In genomic region chr12:133181238-133181959, GRCh38 we compare ENCODE assay signal across 8 cellular contexts.
A peak's percentile ranks its signal among the peaks of the same experiment; 100 is the strongest.
DNase-seq lines count a peak whose midpoint lies in the region; ATAC-seq and TF ChIP-seq lines count a peak whose summit lies in the region.

Gene ZNF268 (plus strand): TSS chr12:133181495. CDS start chr12:133181998, 503 bp downstream.

- peak within 1 kb of the TSS; percentile 90 for H3K9ac ChIP-seq in mucosa of stomach (ENCODE audit: low read length)

- H3K27me3 ChIP-seq in mucosa of stomach (ENCODE audit: control insufficient read depth, insufficient read depth, low read length), result no peaks in the 10 kb centered on the region

- peaks cover 10% of the 10 kb centered on the region for H3K4me1 ChIP-seq in mucosa of stomach (ENCODE audit: control insufficient read depth, insufficient read depth, low read length)

- peak; percentile 92 for DNase-seq in DMS153 (lab: John Stamatoyannopoulos, UW)
- peak; percentile 68 for DNase-seq in HuH-7.5 (ENCODE audit: low spot score)
- peak; percentile 80 for DNase-seq in OCI-M2 (lab: John Stamatoyannopoulos, UW; ENCODE audit: unreplicated experiment)
- DNase-seq in activated T-cell treated with anti-CD3 and anti-CD28 coated beads, Interleukin-2, amount 50 U/mL, for 1 hour, result peak; percentile 84
- peak; percentile 94 to 96 for DNase-seq in erythroblast (lab: John Stamatoyannopoulos, UW)
- peak; percentile 74 to 80 for DNase-seq in stimulated activated CD8-positive, alpha-beta memory T cell treated with anti-CD3 and anti-CD28 coated beads, Interleukin-7, amount 100 ng/mL, for 1 hour (ENCODE audit: low read depth in 2 of 2)

- H3K4me3 ChIP-seq in mucosa of stomach (ENCODE audit: low read length), result peak within 1 kb of the TSS; percentile 95

- peak; percentile 95 for ATAC-seq in GM21526 (IDR thresholded peaks at IDR 0.05; ENCODE audit: low FRiP score, unreplicated experiment)

- peaks cover 8% of the 10 kb centered on the region for H3K36me3 ChIP-seq in mucosa of stomach (ENCODE audit: control insufficient read depth, insufficient read depth, low read length)

- peak; percentile 71 for TF ChIP-seq POLR2A in erythroblast (IDR thresholded peaks at IDR 0.05; ENCODE audit: low read length)

- H3K9me3 ChIP-seq in mucosa of stomach (ENCODE audit: control insufficient read depth, low read length), result peaks cover 12% of the 10 kb centered on the region

Comparison
In these comparisons a context has a peak if more than half of its experiments do, and no peak if none do; other contexts are left out.
1. Peak in every context shown above with its lines: DNase-seq, ATAC-seq and H3K4me3 ChIP-seq.